In genomic region chr6:1736346-1737105, GRCh38 we compare ENCODE assay signal across 25 cellular contexts.
DNase-seq lines count a peak whose midpoint lies in the region; ATAC-seq, FAIRE-seq and TF ChIP-seq lines count a peak whose summit lies in the region.
"Had no signal": no experiment of that assay in that cellular context is flagged by ENCODE, and none has a peak within 500 bp of the region (broad histone marks: within the 10 kb centered on the region; RNA-seq: fewer than 3 reads in every experiment).

No MANE protein-coding gene starts in this region.

- H2AK9ac ChIP-seq in IMR-90 (replicated peaks; ENCODE audit: low read depth, low read length, poor library complexity) = no peak overlapping the region

- no peak for TF ChIP-seq POLR2A in IMR-90 (IDR thresholded peaks at IDR 0.05; ENCODE audit: low read depth, low read length)

- H3K4me1 ChIP-seq in IMR-90 (ENCODE audit: control insufficient read depth, insufficient read depth, low read length) (no peaks in the 10 kb centered on the region), osteoblast (ENCODE audit: insufficient read depth, low read length) (no peaks in the 10 kb centered on the region)

- no peak overlapping the region for H3K23ac ChIP-seq in IMR-90 (ENCODE audit: low read depth, low read length)

- no peak for DNase-seq in activated CD4-positive, alpha-beta T cell treated with anti-CD3 and anti-CD28 coated beads, Interleukin-2, amount 10 ng/mL, durations not matched to agents 7 days and 5 days
- DNase-seq in activated CD4-positive, alpha-beta T cell treated with anti-CD3 and anti-CD28 coated beads for 36 hours = no peak
- DNase-seq in IMR-90 = peak; percentile 18
- no peak for DNase-seq in WTC11 (ENCODE audit: low spot score)
- peak; percentile 58 for DNase-seq in osteoblast (ENCODE audit: insufficient read length, low spot score, missing footprints)
- DNase-seq in brain microvascular endothelial cell = no peak
- DNase-seq in C1 segment of cervical spinal cord (lab: John Stamatoyannopoulos, UW) = no peak
- no peak for DNase-seq in frontal cortex (ENCODE audit: low spot score in 2 of 2)
- DNase-seq: Calu3; CD8-positive, alpha-beta T cell; DMS53; GM23248; NCI-H1105; NCI-H1694; NCI-H2081 treated with DMSO at 0.1 percent for 48 hours; NCI-H226; NCI-H82; Right ventricle myocardium superior; T-helper 1 cell had no signal

- H2BK15ac ChIP-seq in IMR-90 (ENCODE audit: low read depth, low read length) = no peak overlapping the region

- BruUV-seq in IMR-90 (replicated peaks; lab: Mats Ljungman, UMichigan) = no TSS peak

- H2BK20ac ChIP-seq in IMR-90 (ENCODE audit: low read depth, low read length) = no peak overlapping the region

- H3K79me1 ChIP-seq in IMR-90 (ENCODE audit: low read depth in 1 of 2, low read length in 2 of 2) = no peaks in the 10 kb centered on the region

- no peaks in the 10 kb centered on the region for H3K27me3 Mint-ChIP-seq in activated CD4-positive, alpha-beta T cell treated with anti-CD3 and anti-CD28 coated beads, Interleukin-2, amount 10 ng/mL, durations not matched to agents 7 days and 5 days
- H3K27me3 Mint-ChIP-seq in activated CD4-positive, alpha-beta T cell treated with anti-CD3 and anti-CD28 coated beads for 36 hours = no peaks in the 10 kb centered on the region
- no peaks in the 10 kb centered on the region for H3K27me3 Mint-ChIP-seq in WTC11 (ENCODE audit: low read depth)

- H3K36me3 ChIP-seq in IMR-90 (ENCODE audit: control insufficient read depth, insufficient read depth, low read length) (no peaks in the 10 kb centered on the region), osteoblast (ENCODE audit: insufficient read depth, low read length) (no peaks in the 10 kb centered on the region), brain microvascular endothelial cell (replicated peaks) (no peaks in the 10 kb centered on the region)
- H3K36me3 ChIP-seq: BLaER1 had no signal

- no peak overlapping the region for H2AK5ac ChIP-seq in IMR-90 (ENCODE audit: low read depth, low read length)

- H2AFZ ChIP-seq in IMR-90 (replicated peaks; ENCODE audit: low read length, poor library complexity) (no peak overlapping the region), osteoblast (ENCODE audit: low read length) (no peak overlapping the region)
- H2AFZ ChIP-seq: GM23248 had no signal

- H3K9me3 Mint-ChIP-seq in activated CD4-positive, alpha-beta T cell treated with anti-CD3 and anti-CD28 coated beads, Interleukin-2, amount 10 ng/mL, durations not matched to agents 7 days and 5 days = peaks cover 2% of the 10 kb centered on the region
- peaks cover 2% of the 10 kb centered on the region for H3K9me3 Mint-ChIP-seq in activated CD4-positive, alpha-beta T cell treated with anti-CD3 and anti-CD28 coated beads for 36 hours (ENCODE audit: low read depth)
- no peaks in the 10 kb centered on the region for H3K9me3 Mint-ChIP-seq in WTC11
- H3K9me3 Mint-ChIP-seq: CD8-positive, alpha-beta T cell had no signal

- H2BK120ac ChIP-seq in IMR-90 (ENCODE audit: low read depth, low read length) = no peak overlapping the region

- no peak overlapping the region for H4K5ac ChIP-seq in IMR-90 (ENCODE audit: low read depth, low read length)

- H3K79me2 ChIP-seq in osteoblast (ENCODE audit: insufficient read depth, low read length) = no peaks in the 10 kb centered on the region

- in situ Hi-C loops in IMR-90 (cut with MboI; ENCODE audit: low sequenced_read_pairs) = no loop called here
- in situ Hi-C loops in brain microvascular endothelial cell (cut with HindIII; ENCODE audit: low pct_ligation_motif_present, low sequenced_read_pairs) = no loop called here

- no peak for FAIRE-seq in frontal cortex (lab: Jason Lieb, UNC)
- FAIRE-seq: A204.1, G401.6, GM19239, RCC 7860 had no signal

- H3K4ac ChIP-seq in IMR-90 (ENCODE audit: low read depth, low read length) = no peak overlapping the region

- no peak overlapping the region for H3K4me3 Mint-ChIP-seq in activated CD4-positive, alpha-beta T cell treated with anti-CD3 and anti-CD28 coated beads, Interleukin-2, amount 10 ng/mL, durations not matched to agents 7 days and 5 days
- H3K4me3 Mint-ChIP-seq in activated CD4-positive, alpha-beta T cell treated with anti-CD3 and anti-CD28 coated beads for 36 hours = no peak overlapping the region
- H3K4me3 Mint-ChIP-seq in WTC11 = no peak overlapping the region
- H3K4me3 Mint-ChIP-seq: CD8-positive, alpha-beta T cell had no signal

- H3K14ac ChIP-seq in IMR-90 (replicated peaks; ENCODE audit: low read depth, low read length) = no peak overlapping the region

- no peaks in the 10 kb centered on the region for H4K20me1 ChIP-seq in IMR-90 (ENCODE audit: insufficient read depth, low read length)
- no peaks in the 10 kb centered on the region for H4K20me1 ChIP-seq in osteoblast (ENCODE audit: insufficient read depth, low read length)
- H4K20me1 ChIP-seq: BLaER1 had no signal

- no peaks in the 10 kb centered on the region; the same call in 1 of the 2 replicates for H3K9me3 ChIP-seq in IMR-90 (ENCODE audit: control insufficient read depth, insufficient read depth, low read length)
- no peaks in the 10 kb centered on the region for H3K9me3 ChIP-seq in osteoblast (ENCODE audit: low read depth, low read length)
- H3K9me3 ChIP-seq: BLaER1 had no signal

- H3K56ac ChIP-seq in IMR-90 (ENCODE audit: extremely low read depth, insufficient read depth, low read length) = no peak overlapping the region

- intact Hi-C loops in activated CD4-positive, alpha-beta T cell treated with anti-CD3 and anti-CD28 coated beads for 36 hours (cut with DNase I, micrococcal nuclease) = no loop called here
- intact Hi-C loops in IMR-90 (cut with micrococcal nuclease) = no loop called here

- peaks cover 3% of the 10 kb centered on the region for H3K36me3 Mint-ChIP-seq in activated CD4-positive, alpha-beta T cell treated with anti-CD3 and anti-CD28 coated beads, Interleukin-2, amount 10 ng/mL, durations not matched to agents 7 days and 5 days (ENCODE audit: low read depth)
- H3K36me3 Mint-ChIP-seq in activated CD4-positive, alpha-beta T cell treated with anti-CD3 and anti-CD28 coated beads for 36 hours (ENCODE audit: low read depth) = peaks cover 6% of the 10 kb centered on the region
- H3K36me3 Mint-ChIP-seq in WTC11 = no peaks in the 10 kb centered on the region

- CTCF ChIA-PET in activated CD4-positive, alpha-beta T cell treated with anti-CD3 and anti-CD28 coated beads, Interleukin-2, amount 10 ng/mL, durations not matched to agents 7 days and 5 days (lab: Charles Lee) = interaction anchor here (0.5 kb wide), 1 partner anchor 280 kb away, joined by 3 read pairs; no protein-coding TSS in a partner anchor
- CTCF ChIA-PET in activated CD4-positive, alpha-beta T cell treated with anti-CD3 and anti-CD28 coated beads for 36 hours (lab: Charles Lee) = no interaction called here
- CTCF ChIA-PET in IMR-90 (lab: Yijun Ruan, JAX) = interaction anchor here (0.5 kb wide), 1 partner anchor 9 kb away, joined by 3 read pairs; no protein-coding TSS in a partner anchor
- CTCF ChIA-PET in WTC11 (lab: Charles Lee) = interaction anchor here (1.0 kb wide), 1 partner anchor 10 kb away, joined by 3 read pairs; no protein-coding TSS in a partner anchor

- no peaks in the 10 kb centered on the region for H3K4me1 Mint-ChIP-seq in activated CD4-positive, alpha-beta T cell treated with anti-CD3 and anti-CD28 coated beads, Interleukin-2, amount 10 ng/mL, durations not matched to agents 7 days and 5 days
- no peaks in the 10 kb centered on the region for H3K4me1 Mint-ChIP-seq in activated CD4-positive, alpha-beta T cell treated with anti-CD3 and anti-CD28 coated beads for 36 hours
- H3K4me1 Mint-ChIP-seq in WTC11 = no peaks in the 10 kb centered on the region; the same call in 1 of the 2 replicates

- no peak overlapping the region for H3K27ac ChIP-seq in IMR-90 (ENCODE audit: insufficient read depth, low read length)
- H3K27ac ChIP-seq in osteoblast (ENCODE audit: low read depth, low read length) = no peak overlapping the region
- no peak overlapping the region for H3K27ac ChIP-seq in brain microvascular endothelial cell
- H3K27ac ChIP-seq: BLaER1, GM23248 had no signal

- H2BK5ac ChIP-seq in IMR-90 (ENCODE audit: low read depth, low read length, poor library complexity, severe bottlenecking) = no peak overlapping the region

- 20% methylated on average over 1 of the region's 6 CpGs; no CpG with 5 or more reads in 1 of the 2 experiments for WGBS in IMR-90 (ENCODE audit: extremely low coverage in 2 of 2, insufficient read length in 1 of 2), 2 experiments

- TF ChIP-seq CTCF in IMR-90 (conservative IDR thresholded peaks at IDR 0.05; ENCODE audit: low read depth, low read length) = no peak
- no peak for TF ChIP-seq CTCF in WTC11 (IDR thresholded peaks at IDR 0.05)
- no peak for TF ChIP-seq CTCF in osteoblast (IDR thresholded peaks at IDR 0.05; ENCODE audit: extremely low read depth, low read depth, low read length)
- no peak for TF ChIP-seq CTCF in brain microvascular endothelial cell (IDR thresholded peaks at IDR 0.05; ENCODE audit: low read depth, low read length, missing control alignments)

- POLR2A ChIA-PET in activated CD4-positive, alpha-beta T cell treated with anti-CD3 and anti-CD28 coated beads, Interleukin-2, amount 10 ng/mL, durations not matched to agents 7 days and 5 days (lab: Charles Lee) = no interaction called here
- POLR2A ChIA-PET in activated CD4-positive, alpha-beta T cell treated with anti-CD3 and anti-CD28 coated beads for 36 hours (lab: Charles Lee) = no interaction called here
- POLR2A ChIA-PET in IMR-90 (lab: Charles Lee; ENCODE audit: unreplicated experiment) (no interaction called here), WTC11 (lab: Charles Lee) (interaction anchor here (0.7 kb wide), 1 partner anchor 33 kb away, joined by 4 read pairs; no protein-coding TSS in a partner anchor)

- no peak overlapping the region for H3K4me2 ChIP-seq in IMR-90 (ENCODE audit: low read depth, low read length)
- no peak overlapping the region for H3K4me2 ChIP-seq in osteoblast (ENCODE audit: insufficient read depth, low read length)
- H3K4me2 ChIP-seq: BLaER1 had no signal

- H4K91ac ChIP-seq in IMR-90 (ENCODE audit: insufficient read depth, low read depth, low read length) = no peak overlapping the region

- no peak overlapping the region for H3K18ac ChIP-seq in IMR-90 (ENCODE audit: low read depth, low read length)

- peaks cover 8% of the 10 kb centered on the region for H3K9me1 ChIP-seq in IMR-90 (ENCODE audit: insufficient read depth, low read length)

- H3K9ac ChIP-seq in IMR-90 (ENCODE audit: low read depth, low read length) = no peak overlapping the region
- H3K9ac ChIP-seq: BLaER1, GM23248 had no signal

- peak overlapping the region; percentile 9 for H3K27ac Mint-ChIP-seq in activated CD4-positive, alpha-beta T cell treated with anti-CD3 and anti-CD28 coated beads, Interleukin-2, amount 10 ng/mL, durations not matched to agents 7 days and 5 days
- no peak overlapping the region for H3K27ac Mint-ChIP-seq in activated CD4-positive, alpha-beta T cell treated with anti-CD3 and anti-CD28 coated beads for 36 hours
- no peak overlapping the region for H3K27ac Mint-ChIP-seq in WTC11
- H3K27ac Mint-ChIP-seq: CD8-positive, alpha-beta T cell had no signal

- dilution Hi-C loops in IMR-90 (cut with HindIII; ENCODE audit: low sequenced_read_pairs, unreplicated experiment) = no loop called here

- H3K4me3 ChIP-seq in IMR-90 (ENCODE audit: insufficient read depth, low read depth, low read length) = no peak overlapping the region
- no peak overlapping the region for H3K4me3 ChIP-seq in osteoblast (ENCODE audit: insufficient read depth, low read length)
- no peak overlapping the region for H3K4me3 ChIP-seq in brain microvascular endothelial cell (ENCODE audit: low read depth, low read length)
- H3K4me3 ChIP-seq: BLaER1, GM23248, K562 had no signal

- no peak for TF ChIP-seq RAD21 in IMR-90 (IDR thresholded peaks at IDR 0.05; ENCODE audit: low read length)

- no peak overlapping the region for H4K8ac ChIP-seq in IMR-90 (ENCODE audit: low read depth in 2 of 2, low read length in 2 of 2)

- ATAC-seq in activated CD4-positive, alpha-beta T cell treated with anti-CD3 and anti-CD28 coated beads for 36 hours = no peak
- ATAC-seq in IMR-90 (ENCODE audit: low read depth) (peak; percentile 64), WTC11 (peak; percentile 74)
- ATAC-seq: CD8-positive, alpha-beta T cell; K562 had no signal

- H3K27me3 ChIP-seq in IMR-90 (ENCODE audit: control insufficient read depth, insufficient read depth, low read length) (no peaks in the 10 kb centered on the region), osteoblast (ENCODE audit: insufficient read depth, low read length) (no peaks in the 10 kb centered on the region), brain microvascular endothelial cell (replicated peaks) (no peaks in the 10 kb centered on the region)
- H3K27me3 ChIP-seq: BLaER1 had no signal

Comparison
In these comparisons a context has a peak if more than half of its experiments do, and no peak if none do; other contexts are left out.
1. DNase-seq: peak in IMR-90 (single experiment) and osteoblast (single experiment); none in activated CD4-positive, alpha-beta T cell treated with anti-CD3 and anti-CD28 coated beads, Interleukin-2, amount 10 ng/mL, durations not matched to agents 7 days and 5 days (single experiment), activated CD4-positive, alpha-beta T cell treated with anti-CD3 and anti-CD28 coated beads for 36 hours (single experiment), WTC11 (single experiment), brain microvascular endothelial cell (single experiment), C1 segment of cervical spinal cord (0 of 14) and frontal cortex (0 of 2).